ENCODE assay signal across 18 cellular contexts in genomic region chr6:140653985-140654384, GRCh38.
"Had no signal": no experiment of that assay in that cellular context is flagged by ENCODE, and none has a peak within 500 bp of the region (broad histone marks: within the 10 kb centered on the region; RNA-seq: fewer than 3 reads in every experiment).

No MANE protein-coding gene starts in this region.

- H3K27me3 ChIP-seq: neutrophil, spleen, tibial artery, upper lobe of left lung, vagina had no signal

- DNase-seq: endodermal cell; foreskin melanocyte; head of caudate nucleus; hypothalamus; left cardiac atrium; left ventricle myocardium superior; naive thymus-derived CD8-positive, alpha-beta T cell; psoas muscle; spleen; stimulated activated CD4-positive, alpha-beta T cell treated with anti-CD3 and anti-CD28 coated beads, Interleukin-15, amount 100 ng/mL, for 24 hours; stimulated activated CD4-positive, alpha-beta T cell treated with anti-CD3 and anti-CD28 coated beads, Interleukin-1b, Interleukin-23, amount 100 ng/mL, for 48 hours; stimulated activated CD4-positive, alpha-beta T cell treated with anti-CD3 and anti-CD28 coated beads, Interleukin-4, amount 100 ng/mL, for 24 hours; tibial artery; upper lobe of left lung had no signal

- H3K4me1 ChIP-seq: psoas muscle, spleen, tibial artery, upper lobe of left lung, vagina had no signal

- H3K9me3 ChIP-seq: neutrophil, psoas muscle, tibial artery, upper lobe of left lung, vagina had no signal

- H3K27ac ChIP-seq: neutrophil, psoas muscle, spleen, tibial artery, upper lobe of left lung, vagina had no signal

- H3K4me3 ChIP-seq: lung, psoas muscle, spleen, tibial artery, upper lobe of left lung, vagina had no signal

- H3K36me3 ChIP-seq: neutrophil, spleen, tibial artery, upper lobe of left lung, vagina had no signal

- FAIRE-seq: keratinocyte had no signal
